15 cellular contexts compared by ENCODE assay signal in genomic region chr14:73674986-73675385, GRCh38. TPM values are rescaled to one million over a fixed set of nuclear protein-coding genes. Genes with fewer than 3 reads are reported as not detected.
DNase-seq lines count a peak whose midpoint lies in the region; ATAC-seq and TF ChIP-seq lines count a peak whose summit lies in the region.
"Had no signal": no experiment of that assay in that cellular context is flagged by ENCODE, and none has a peak within 500 bp of the region (broad histone marks: within the 10 kb centered on the region; RNA-seq: fewer than 3 reads in every experiment).

No MANE protein-coding gene starts in this region.

- no peaks in the 10 kb centered on the region for H3K36me3 Mint-ChIP-seq in activated T-helper 17 cell treated with anti-CD3 and anti-CD28 coated beads, Interleukin-2, amount 50 U/mL, for 72 hours (ENCODE audit: low read depth)
- H3K36me3 Mint-ChIP-seq in memory B cell (peaks cover 7% of the 10 kb centered on the region), type B pancreatic cell (peaks cover 13% of the 10 kb centered on the region)

- H3K9me3 Mint-ChIP-seq in activated T-helper 17 cell treated with anti-CD3 and anti-CD28 coated beads, Interleukin-2, amount 50 U/mL, for 72 hours = no peaks in the 10 kb centered on the region
- H3K9me3 Mint-ChIP-seq in memory B cell (no peaks in the 10 kb centered on the region), type B pancreatic cell (no peaks in the 10 kb centered on the region)
- H3K9me3 Mint-ChIP-seq: CD8-positive, alpha-beta memory T cell had no signal

- H3K27me3 Mint-ChIP-seq in activated T-helper 17 cell treated with anti-CD3 and anti-CD28 coated beads, Interleukin-2, amount 50 U/mL, for 72 hours = no peaks in the 10 kb centered on the region
- H3K27me3 Mint-ChIP-seq in memory B cell = no peaks in the 10 kb centered on the region
- H3K27me3 Mint-ChIP-seq in type B pancreatic cell = no peaks in the 10 kb centered on the region
- H3K27me3 Mint-ChIP-seq: CD8-positive, alpha-beta memory T cell had no signal

- DNase-seq in DMS53 (lab: John Stamatoyannopoulos, UW) (peak; percentile 26), DMS53 treated with DMSO at 0.1 percent for 48 hours (lab: John Stamatoyannopoulos, UW; ENCODE audit: unreplicated experiment) (no peak), memory B cell (ENCODE audit: low spot score in 2 of 2) (no peak), type B pancreatic cell (ENCODE audit: extremely low spot score, unreplicated experiment) (no peak), NCI-H146 (lab: John Stamatoyannopoulos, UW) (no peak), dorsolateral prefrontal cortex (no peak)
- no peak for DNase-seq in stimulated activated CD4-positive, alpha-beta T cell treated with anti-CD3 and anti-CD28 coated beads, Interleukin-4, amount 100 ng/mL, for 1 hour
- DNase-seq: AML-193; CD8-positive, alpha-beta memory T cell; DMS79; GM23248 had no signal

- H3K27ac Mint-ChIP-seq in activated T-helper 17 cell treated with anti-CD3 and anti-CD28 coated beads, Interleukin-2, amount 50 U/mL, for 72 hours = peak overlapping the region; percentile 65
- peak overlapping the region; percentile 73 for H3K27ac Mint-ChIP-seq in memory B cell
- peak overlapping the region; percentile 25 for H3K27ac Mint-ChIP-seq in type B pancreatic cell

- no peak for ATAC-seq in activated T-helper 17 cell treated with anti-CD3 and anti-CD28 coated beads, Interleukin-2, amount 50 U/mL, for 72 hours (replicated peaks)
- no peak for ATAC-seq in memory B cell (ENCODE audit: low read depth)
- ATAC-seq: GM12878 had no signal

- H3K27ac ChIP-seq in dorsolateral prefrontal cortex = no peak overlapping the region
- H3K27ac ChIP-seq: 22Rv1, BLaER1, GM23248 had no signal

- no peak overlapping the region for H3K4me3 Mint-ChIP-seq in activated T-helper 17 cell treated with anti-CD3 and anti-CD28 coated beads, Interleukin-2, amount 50 U/mL, for 72 hours
- no peak overlapping the region for H3K4me3 Mint-ChIP-seq in memory B cell
- no peak overlapping the region for H3K4me3 Mint-ChIP-seq in type B pancreatic cell
- H3K4me3 Mint-ChIP-seq: CD8-positive, alpha-beta memory T cell had no signal

- no peak for TF ChIP-seq CTCF in type B pancreatic cell (conservative IDR thresholded peaks at IDR 0.05)
- TF ChIP-seq CTCF in dorsolateral prefrontal cortex (IDR thresholded peaks at IDR 0.05 in 54 of 56, conservative IDR thresholded peaks at IDR 0.05 in 2 of 56; ENCODE audit: low read depth in 1 of 56, partially characterized antibody in 56 of 56) = no peak

- no peak overlapping the region for H3K4me3 ChIP-seq in dorsolateral prefrontal cortex
- H3K4me3 ChIP-seq: BLaER1, GM12878, GM23248 had no signal

- H3K4me1 Mint-ChIP-seq in activated T-helper 17 cell treated with anti-CD3 and anti-CD28 coated beads, Interleukin-2, amount 50 U/mL, for 72 hours = no peaks in the 10 kb centered on the region
- H3K4me1 Mint-ChIP-seq in memory B cell = no peaks in the 10 kb centered on the region
- H3K4me1 Mint-ChIP-seq in type B pancreatic cell (ENCODE audit: unreplicated experiment) = no peaks in the 10 kb centered on the region
- H3K4me1 Mint-ChIP-seq: CD8-positive, alpha-beta memory T cell had no signal

- intact Hi-C loops in dorsolateral prefrontal cortex (cut with DNase I) = no loop called here

- no peaks in the 10 kb centered on the region for H3K27me3 ChIP-seq in dorsolateral prefrontal cortex
- H3K27me3 ChIP-seq: BLaER1 had no signal

RNA-seq across cellular contexts. Expression of gene DNAL1, which starts 30.2 kb away (rescaled TPM):
- 1 to 10 TPM; 3.9 to 7.6 TPM for total RNA-seq in activated T-helper 17 cell treated with anti-CD3 and anti-CD28 coated beads, Interleukin-2, amount 50 U/mL, for 72 hours
- total RNA-seq in type B pancreatic cell (ENCODE audit: low replicate concordance) (7.1 and 20.3 TPM in 2 replicates), dorsolateral prefrontal cortex (10 to 100 TPM; 17.3 to 60.9 (median 39.3) TPM)

RNA-seq across cellular contexts. Expression of gene PNMA1, which starts 39.2 kb away (rescaled TPM):
- 10 to 100 TPM; 37.3 to 41.2 TPM for total RNA-seq in activated T-helper 17 cell treated with anti-CD3 and anti-CD28 coated beads, Interleukin-2, amount 50 U/mL, for 72 hours
- total RNA-seq in type B pancreatic cell (ENCODE audit: low replicate concordance) = 35.5 and 64.8 TPM in 2 replicates
- total RNA-seq in dorsolateral prefrontal cortex = 100 to 1,000 TPM in 119 of 120 experiments, 10 to 100 TPM in 1; 87.5 to 250 (median 176) TPM
